In genomic region chr1:27296773-27297214, GRCh38 we compare ENCODE assay signal across 1 cellular context.
TF ChIP-seq lines count a peak whose summit lies in the region.

No MANE protein-coding gene starts in this region.

TF ChIP-seq in GM23338, 12 proteins besides CTCF, POLR2A, EP300 and RAD21 (continued from another document):
- TF ChIP-seq, protein P1, sequence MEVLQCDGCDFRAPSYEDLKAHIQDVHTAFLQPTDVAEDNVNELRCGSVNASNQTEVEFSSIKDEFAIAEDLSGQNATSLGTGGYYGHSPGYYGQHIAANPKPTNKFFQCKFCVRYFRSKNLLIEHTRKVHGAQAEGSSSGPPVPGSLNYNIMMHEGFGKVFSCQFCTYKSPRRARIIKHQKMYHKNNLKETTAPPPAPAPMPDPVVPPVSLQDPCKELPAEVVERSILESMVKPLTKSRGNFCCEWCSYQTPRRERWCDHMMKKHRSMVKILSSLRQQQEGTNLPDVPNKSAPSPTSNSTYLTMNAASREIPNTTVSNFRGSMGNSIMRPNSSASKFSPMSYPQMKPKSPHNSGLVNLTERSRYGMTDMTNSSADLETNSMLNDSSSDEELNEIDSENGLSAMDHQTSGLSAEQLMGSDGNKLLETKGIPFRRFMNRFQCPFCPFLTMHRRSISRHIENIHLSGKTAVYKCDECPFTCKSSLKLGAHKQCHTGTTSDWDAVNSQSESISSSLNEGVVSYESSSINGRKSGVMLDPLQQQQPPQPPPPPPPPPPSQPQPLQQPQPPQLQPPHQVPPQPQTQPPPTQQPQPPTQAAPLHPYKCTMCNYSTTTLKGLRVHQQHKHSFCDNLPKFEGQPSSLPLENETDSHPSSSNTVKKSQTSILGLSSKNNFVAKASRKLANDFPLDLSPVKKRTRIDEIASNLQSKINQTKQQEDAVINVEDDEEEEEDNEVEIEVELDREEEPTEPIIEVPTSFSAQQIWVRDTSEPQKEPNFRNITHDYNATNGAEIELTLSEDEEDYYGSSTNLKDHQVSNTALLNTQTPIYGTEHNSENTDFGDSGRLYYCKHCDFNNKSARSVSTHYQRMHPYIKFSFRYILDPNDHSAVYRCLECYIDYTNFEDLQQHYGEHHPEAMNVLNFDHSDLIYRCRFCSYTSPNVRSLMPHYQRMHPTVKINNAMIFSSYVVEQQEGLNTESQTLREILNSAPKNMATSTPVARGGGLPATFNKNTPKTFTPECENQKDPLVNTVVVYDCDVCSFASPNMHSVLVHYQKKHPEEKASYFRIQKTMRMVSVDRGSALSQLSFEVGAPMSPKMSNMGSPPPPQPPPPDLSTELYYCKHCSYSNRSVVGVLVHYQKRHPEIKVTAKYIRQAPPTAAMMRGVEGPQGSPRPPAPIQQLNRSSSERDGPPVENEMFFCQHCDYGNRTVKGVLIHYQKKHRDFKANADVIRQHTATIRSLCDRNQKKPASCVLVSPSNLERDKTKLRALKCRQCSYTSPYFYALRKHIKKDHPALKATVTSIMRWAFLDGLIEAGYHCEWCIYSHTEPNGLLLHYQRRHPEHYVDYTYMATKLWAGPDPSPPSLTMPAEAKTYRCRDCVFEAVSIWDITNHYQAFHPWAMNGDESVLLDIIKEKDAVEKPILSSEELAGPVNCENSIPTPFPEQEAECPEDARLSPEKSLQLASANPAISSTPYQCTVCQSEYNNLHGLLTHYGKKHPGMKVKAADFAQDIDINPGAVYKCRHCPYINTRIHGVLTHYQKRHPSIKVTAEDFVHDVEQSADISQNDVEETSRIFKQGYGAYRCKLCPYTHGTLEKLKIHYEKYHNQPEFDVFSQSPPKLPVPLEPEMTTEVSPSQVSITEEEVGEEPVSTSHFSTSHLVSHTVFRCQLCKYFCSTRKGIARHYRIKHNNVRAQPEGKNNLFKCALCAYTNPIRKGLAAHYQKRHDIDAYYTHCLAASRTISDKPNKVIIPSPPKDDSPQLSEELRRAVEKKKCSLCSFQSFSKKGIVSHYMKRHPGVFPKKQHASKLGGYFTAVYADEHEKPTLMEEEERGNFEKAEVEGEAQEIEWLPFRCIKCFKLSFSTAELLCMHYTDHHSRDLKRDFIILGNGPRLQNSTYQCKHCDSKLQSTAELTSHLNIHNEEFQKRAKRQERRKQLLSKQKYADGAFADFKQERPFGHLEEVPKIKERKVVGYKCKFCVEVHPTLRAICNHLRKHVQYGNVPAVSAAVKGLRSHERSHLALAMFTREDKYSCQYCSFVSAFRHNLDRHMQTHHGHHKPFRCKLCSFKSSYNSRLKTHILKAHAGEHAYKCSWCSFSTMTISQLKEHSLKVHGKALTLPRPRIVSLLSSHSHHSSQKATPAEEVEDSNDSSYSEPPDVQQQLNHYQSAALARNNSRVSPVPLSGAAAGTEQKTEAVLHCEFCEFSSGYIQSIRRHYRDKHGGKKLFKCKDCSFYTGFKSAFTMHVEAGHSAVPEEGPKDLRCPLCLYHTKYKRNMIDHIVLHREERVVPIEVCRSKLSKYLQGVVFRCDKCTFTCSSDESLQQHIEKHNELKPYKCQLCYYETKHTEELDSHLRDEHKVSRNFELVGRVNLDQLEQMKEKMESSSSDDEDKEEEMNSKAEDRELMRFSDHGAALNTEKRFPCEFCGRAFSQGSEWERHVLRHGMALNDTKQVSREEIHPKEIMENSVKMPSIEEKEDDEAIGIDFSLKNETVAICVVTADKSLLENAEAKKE (CRISPR knock-in tag; IDR thresholded peaks at IDR 0.05): no peak
- TF ChIP-seq EZH2 (IDR thresholded peaks at IDR 0.05; ENCODE audit: low read depth, unreplicated experiment) (no peak), POLR2AphosphoS5 (IDR thresholded peaks at IDR 0.05; ENCODE audit: low read depth) (no peak), JUNB (IDR thresholded peaks at IDR 0.05; ENCODE audit: unreplicated experiment) (no peak)
